22 cellular contexts compared by ENCODE assay signal in genomic region chr21:40453183-40453582, GRCh38.
DNase-seq lines count a peak whose midpoint lies in the region; ATAC-seq and TF ChIP-seq lines count a peak whose summit lies in the region.
"Had no signal": no experiment of that assay in that cellular context is flagged by ENCODE, and none has a peak within 500 bp of the region (broad histone marks: within the 10 kb centered on the region; RNA-seq: fewer than 3 reads in every experiment).

No MANE protein-coding gene starts in this region.

- H3K9me3 ChIP-seq in SK-N-SH (no peaks in the 10 kb centered on the region; the same call in 1 of the 2 replicates), esophagus muscularis mucosa (no peaks in the 10 kb centered on the region)
- H3K9me3 ChIP-seq: BE2C, BLaER1 had no signal

- no peaks in the 10 kb centered on the region for H3F3A ChIP-seq in SK-N-SH (replicated peaks; ENCODE audit: insufficient read depth)

- no peak for TF ChIP-seq POLR2A in esophagus muscularis mucosa (IDR thresholded peaks at IDR 0.05; ENCODE audit: low read depth)

- no peak overlapping the region for H3K4me2 ChIP-seq in SK-N-SH
- H3K4me2 ChIP-seq: BLaER1 had no signal

- 17% methylated on average over 3 of the region's 3 CpGs for WGBS in SK-N-SH (ENCODE audit: low lambda C conversion rate)
- 75% methylated on average over 3 of the region's 3 CpGs for WGBS in esophagus muscularis mucosa

- no peak overlapping the region for H2AFZ ChIP-seq in SK-N-SH (ENCODE audit: low read depth)

- CTCF ChIA-PET in SK-N-SH (lab: Yijun Ruan, JAX), result interaction anchor here (0.9 to 1.7 kb wide), 4 partner anchors 14 to 443 kb away, joined by 3 to 4 read pairs (median 3); no protein-coding TSS in a partner anchor

- DNase-seq in SK-N-SH, result no peak
- DNase-seq in esophagus muscularis mucosa (ENCODE audit: extremely low spot score), result peak; percentile 31
- no peak for DNase-seq in NCI-H2196 (lab: John Stamatoyannopoulos, UW; ENCODE audit: unreplicated experiment)
- DNase-seq: 8988T; ACHN; BE2C; C1 segment of cervical spinal cord; CD4-positive, alpha-beta memory T cell; CD4-positive, CD25-positive, alpha-beta regulatory T cell; CD8-positive, alpha-beta memory T cell; COR-L47; DMS 273 treated with DMSO at 0.1 percent for 48 hours; DMS153; DMS53; DMS79; DND-41; EL; GDM1 had no signal

- H3K36me3 ChIP-seq in SK-N-SH (replicated peaks in 1 of 2; ENCODE audit: control insufficient read depth in 1 of 2, insufficient read depth in 2 of 2, low read length in 1 of 2) (no peaks in the 10 kb centered on the region), esophagus muscularis mucosa (no peaks in the 10 kb centered on the region)
- H3K36me3 ChIP-seq: BE2C, BLaER1 had no signal

- no peaks in the 10 kb centered on the region for H4K20me1 ChIP-seq in SK-N-SH (ENCODE audit: insufficient read depth)
- H4K20me1 ChIP-seq: BLaER1 had no signal

- no peak for ATAC-seq in SK-N-SH treated with all-trans-retinoic acid at 6 μM for 48 hours
- ATAC-seq in HG03039 (IDR thresholded peaks at IDR 0.05; ENCODE audit: unreplicated experiment), result no peak
- ATAC-seq: GM12878 had no signal

- H3K79me2 ChIP-seq in SK-N-SH (ENCODE audit: insufficient read depth), result no peaks in the 10 kb centered on the region

- H3K9me2 ChIP-seq in SK-N-SH, result no peaks in the 10 kb centered on the region

- no peak for TF ChIP-seq RAD21 in SK-N-SH (IDR thresholded peaks at IDR 0.05; ENCODE audit: low read length)

- no peak overlapping the region for H3K9ac ChIP-seq in SK-N-SH
- H3K9ac ChIP-seq: BLaER1 had no signal

- H3K27me3 ChIP-seq in SK-N-SH (ENCODE audit: insufficient read depth) (no peaks in the 10 kb centered on the region), esophagus muscularis mucosa (peaks cover 0 to 4% (median 0%) of the 10 kb centered on the region in 4 donors)
- H3K27me3 ChIP-seq: BE2C, BLaER1 had no signal

- H3K4me3 ChIP-seq in SK-N-SH (ENCODE audit: low read depth in 2 of 2, low read length in 1 of 2), result no peak overlapping the region
- no peak overlapping the region for H3K4me3 ChIP-seq in esophagus muscularis mucosa
- H3K4me3 ChIP-seq: BLaER1, GM12878 had no signal

- H3K4me1 ChIP-seq in SK-N-SH (ENCODE audit: control insufficient read depth in 1 of 2, insufficient read depth in 2 of 2, low read depth in 1 of 2, low read length in 1 of 2), result no peaks in the 10 kb centered on the region; a peak in 1 of 4 replicates
- no peaks in the 10 kb centered on the region for H3K4me1 ChIP-seq in esophagus muscularis mucosa
- H3K4me1 ChIP-seq: BE2C, BLaER1 had no signal

- intact Hi-C loops in esophagus muscularis mucosa (cut with DNase I), result no loop called here

- POLR2A ChIA-PET in SK-N-SH (lab: Yijun Ruan, JAX), result no interaction called here

- TF ChIP-seq EP300 in SK-N-SH (IDR thresholded peaks at IDR 0.05; ENCODE audit: borderline replicate concordance in 1 of 2, low read depth in 1 of 2, low read length in 1 of 2) (no peak), esophagus muscularis mucosa (IDR thresholded peaks at IDR 0.05) (no peak)

- TF ChIP-seq CTCF in SK-N-SH (IDR thresholded peaks at IDR 0.05) (no peak), esophagus muscularis mucosa (IDR thresholded peaks at IDR 0.05) (no peak)

- H3K27ac ChIP-seq in SK-N-SH (ENCODE audit: low read depth in 2 of 2, low read length in 1 of 2) (no peak overlapping the region), esophagus muscularis mucosa (replicated peaks in 1 of 4) (no peak overlapping the region)
- H3K27ac ChIP-seq: BLaER1 had no signal

TF ChIP-seq in SK-N-SH, 30 proteins besides CTCF, POLR2A, EP300 and RAD21:
- TF ChIP-seq GATA2 (CRISPR knock-in tag; IDR thresholded peaks at IDR 0.05), result peak; percentile 35; the same call in 1 of the 2 replicates
- TF ChIP-seq SIN3A (IDR thresholded peaks at IDR 0.05; ENCODE audit: borderline replicate concordance, low read depth, low read length), result no peak

TF ChIP-seq in SK-N-SH treated with all-trans-retinoic acid at 6 μM for 48 hours, 23 proteins besides CTCF, POLR2A, EP300 and RAD21:
- no peak for TF ChIP-seq ZNF8 (CRISPR knock-in tag; IDR thresholded peaks at IDR 0.05)
- TF ChIP-seq OSR1 (CRISPR knock-in tag; IDR thresholded peaks at IDR 0.05), result no peak
- TF ChIP-seq CSRNP3 (CRISPR knock-in tag; IDR thresholded peaks at IDR 0.05), result no peak
- TF ChIP-seq ISL1 (CRISPR knock-in tag; IDR thresholded peaks at IDR 0.05), result no peak
- TF ChIP-seq TCF4 (CRISPR knock-in tag; IDR thresholded peaks at IDR 0.05; ENCODE audit: borderline replicate concordance), result no peak
TF ChIP-seq in SK-N-SH treated with all-trans-retinoic acid at 6 μM for 48 hours: peak in this region for 0.
